1 cellular context compared by ENCODE assay signal in the genomic region with DNA sequence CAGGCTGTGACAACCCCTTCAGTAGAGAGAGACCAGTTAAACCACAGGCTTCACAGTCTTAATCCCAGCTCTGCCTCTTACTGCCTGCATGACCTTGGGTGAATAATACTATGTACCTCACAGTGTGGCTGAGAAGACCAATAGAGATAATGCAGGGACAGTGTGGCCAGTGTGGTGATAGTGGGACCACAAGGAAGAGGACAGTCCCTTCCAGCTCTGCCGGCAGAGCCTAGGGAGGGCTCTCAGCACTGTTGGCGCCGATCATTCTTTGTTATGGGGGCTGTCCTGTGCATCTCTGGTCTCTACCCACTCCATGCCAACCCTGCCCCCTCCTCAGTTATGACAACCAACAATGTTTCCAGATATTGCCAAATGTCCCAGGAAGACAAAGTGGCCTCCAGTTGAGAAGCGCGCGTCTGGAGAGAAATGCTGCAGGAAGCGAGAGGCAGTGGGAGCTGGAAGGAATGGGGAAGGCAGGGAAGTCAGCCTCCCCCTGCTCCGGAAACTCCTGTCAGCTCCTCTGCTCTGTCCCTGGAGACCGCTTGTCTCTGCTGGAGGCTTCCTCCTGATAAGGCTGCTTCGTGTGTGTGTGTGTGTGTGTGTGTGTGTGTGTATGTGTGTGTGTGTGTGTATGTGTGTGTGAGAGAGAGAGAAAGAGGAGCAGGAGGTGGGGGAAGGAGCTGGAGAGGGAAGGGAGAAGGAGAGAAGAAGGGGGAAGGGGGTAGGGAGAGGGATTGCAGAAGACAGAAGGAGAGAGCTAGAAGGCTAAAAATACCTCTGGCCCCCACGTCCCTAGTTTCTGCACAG.
TF ChIP-seq lines count a peak whose summit lies in the region.

No MANE protein-coding gene starts in this region.

TF ChIP-seq in K562, 482 proteins besides CTCF, POLR2A, EP300 and RAD21 (continued from another document and continues in another):
- TF ChIP-seq JUND (IDR thresholded peaks at IDR 0.05; ENCODE audit: borderline replicate concordance, low read depth, low read length) (peak; percentile 56), JUND (tag; IDR thresholded peaks at IDR 0.05; ENCODE audit: borderline replicate concordance, low read depth, low read length) (peak; percentile 24; the same call in 1 of the 3 replicates), NR3C1 (CRISPR knock-in tag; IDR thresholded peaks at IDR 0.05) (no peak), CBX5 (IDR thresholded peaks at IDR 0.05; ENCODE audit: borderline replicate concordance, low read depth) (no peak), JUNB (CRISPR knock-in tag; conservative IDR thresholded peaks at IDR 0.05) (no peak), FUS (optimal IDR thresholded peaks at IDR 0.05; ENCODE audit: low read depth, low read length) (no peak), ZNF23 (CRISPR knock-in tag; IDR thresholded peaks at IDR 0.05) (no peak), CBFB (CRISPR knock-in tag; IDR thresholded peaks at IDR 0.05) (no peak), CBFA2T3 (IDR thresholded peaks at IDR 0.05) (peak; percentile 93), ZNF274 (IDR thresholded peaks at IDR 0.05; ENCODE audit: borderline replicate concordance, low read depth, low read length) (no peak), RAD51 (IDR thresholded peaks at IDR 0.05; ENCODE audit: borderline replicate concordance, low read depth) (0 out of 2 replicates have a peak, but pooled peaks have one; percentile 20), HOXB6 (CRISPR knock-in tag; IDR thresholded peaks at IDR 0.05; ENCODE audit: borderline replicate concordance) (no peak), TCF3 (CRISPR knock-in tag; IDR thresholded peaks at IDR 0.05) (peak; percentile 80), ZNF436 (CRISPR knock-in tag; IDR thresholded peaks at IDR 0.05) (no peak), TRIM28 (IDR thresholded peaks at IDR 0.05) (peak; percentile 84; the same call in 1 of the 2 replicates), COPS2 (conservative IDR thresholded peaks at IDR 0.05) (no peak), ZNF384 (IDR thresholded peaks at IDR 0.05; ENCODE audit: low read depth, low read length) (no peak), NELFE (IDR thresholded peaks at IDR 0.05; ENCODE audit: insufficient read depth, insufficient read length) (no peak), HDGF (IDR thresholded peaks at IDR 0.05) (peak; percentile 77; the same call in 1 of the 2 replicates), EHMT2 (IDR thresholded peaks at IDR 0.05) (peak; percentile 91), HDAC2 (IDR thresholded peaks at IDR 0.05) (peak; percentile 59; the same call in 1 of the 2 replicates), ZNF699 (CRISPR knock-in tag; IDR thresholded peaks at IDR 0.05; ENCODE audit: insufficient replicate concordance) (no peak), ZNF124 (CRISPR knock-in tag; IDR thresholded peaks at IDR 0.05) (no peak), SIRT6 (IDR thresholded peaks at IDR 0.05; ENCODE audit: low read depth, low read length) (no peak), XRCC4 (IDR thresholded peaks at IDR 0.05; ENCODE audit: extremely low read depth, insufficient read depth, insufficient read length) (no peak), ZNF431 (CRISPR knock-in tag; IDR thresholded peaks at IDR 0.05) (no peak), CREB1 (IDR thresholded peaks at IDR 0.05) (no peak), CREB1 (CRISPR knock-in tag; IDR thresholded peaks at IDR 0.05) (peak; percentile 53; the same call in 1 of the 2 replicates), SMARCA4 (IDR thresholded peaks at IDR 0.05) (peak; percentile 97), MXI1 (IDR thresholded peaks at IDR 0.05; ENCODE audit: low read depth, low read length) (no peak), CCNT2 (IDR thresholded peaks at IDR 0.05; ENCODE audit: borderline replicate concordance, extremely low read depth, insufficient read length, low read depth, low read length) (peak; percentile 62), L3MBTL2 (IDR thresholded peaks at IDR 0.05) (no peak), FOXA1 (IDR thresholded peaks at IDR 0.05; ENCODE audit: borderline replicate concordance) (no peak), PHB (CRISPR knock-in tag; IDR thresholded peaks at IDR 0.05) (no peak), KDM2B (CRISPR knock-in tag; IDR thresholded peaks at IDR 0.05) (no peak), TCF7 (IDR thresholded peaks at IDR 0.05; ENCODE audit: borderline replicate concordance) (no peak), ARID1B (IDR thresholded peaks at IDR 0.05) (peak; percentile 98), POU5F1 (IDR thresholded peaks at IDR 0.05; ENCODE audit: borderline replicate concordance, low read depth, low read length, partially characterized antibody) (no peak), SRSF3 (IDR thresholded peaks at IDR 0.05; ENCODE audit: insufficient read depth, low read length) (no peak), MEIS2 (IDR thresholded peaks at IDR 0.05; ENCODE audit: partially characterized antibody) (peak; percentile 80), ZNF707 (CRISPR knock-in tag; conservative IDR thresholded peaks at IDR 0.05) (no peak)
- TF ChIP-seq, protein P1, sequence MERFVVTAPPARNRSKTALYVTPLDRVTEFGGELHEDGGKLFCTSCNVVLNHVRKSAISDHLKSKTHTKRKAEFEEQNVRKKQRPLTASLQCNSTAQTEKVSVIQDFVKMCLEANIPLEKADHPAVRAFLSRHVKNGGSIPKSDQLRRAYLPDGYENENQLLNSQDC (CRISPR knock-in tag; IDR thresholded peaks at IDR 0.05), result no peak
- TF ChIP-seq, protein P2, sequence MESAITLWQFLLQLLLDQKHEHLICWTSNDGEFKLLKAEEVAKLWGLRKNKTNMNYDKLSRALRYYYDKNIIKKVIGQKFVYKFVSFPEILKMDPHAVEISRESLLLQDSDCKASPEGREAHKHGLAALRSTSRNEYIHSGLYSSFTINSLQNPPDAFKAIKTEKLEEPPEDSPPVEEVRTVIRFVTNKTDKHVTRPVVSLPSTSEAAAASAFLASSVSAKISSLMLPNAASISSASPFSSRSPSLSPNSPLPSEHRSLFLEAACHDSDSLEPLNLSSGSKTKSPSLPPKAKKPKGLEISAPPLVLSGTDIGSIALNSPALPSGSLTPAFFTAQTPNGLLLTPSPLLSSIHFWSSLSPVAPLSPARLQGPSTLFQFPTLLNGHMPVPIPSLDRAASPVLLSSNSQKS (CRISPR knock-in tag; IDR thresholded peaks at IDR 0.05), result no peak
- TF ChIP-seq, protein P3, sequence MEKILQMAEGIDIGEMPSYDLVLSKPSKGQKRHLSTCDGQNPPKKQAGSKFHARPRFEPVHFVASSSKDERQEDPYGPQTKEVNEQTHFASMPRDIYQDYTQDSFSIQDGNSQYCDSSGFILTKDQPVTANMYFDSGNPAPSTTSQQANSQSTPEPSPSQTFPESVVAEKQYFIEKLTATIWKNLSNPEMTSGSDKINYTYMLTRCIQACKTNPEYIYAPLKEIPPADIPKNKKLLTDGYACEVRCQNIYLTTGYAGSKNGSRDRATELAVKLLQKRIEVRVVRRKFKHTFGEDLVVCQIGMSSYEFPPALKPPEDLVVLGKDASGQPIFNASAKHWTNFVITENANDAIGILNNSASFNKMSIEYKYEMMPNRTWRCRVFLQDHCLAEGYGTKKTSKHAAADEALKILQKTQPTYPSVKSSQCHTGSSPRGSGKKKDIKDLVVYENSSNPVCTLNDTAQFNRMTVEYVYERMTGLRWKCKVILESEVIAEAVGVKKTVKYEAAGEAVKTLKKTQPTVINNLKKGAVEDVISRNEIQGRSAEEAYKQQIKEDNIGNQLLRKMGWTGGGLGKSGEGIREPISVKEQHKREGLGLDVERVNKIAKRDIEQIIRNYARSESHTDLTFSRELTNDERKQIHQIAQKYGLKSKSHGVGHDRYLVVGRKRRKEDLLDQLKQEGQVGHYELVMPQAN (IDR thresholded peaks at IDR 0.05; ENCODE audit: borderline replicate concordance), result peak; percentile 73; the same call in 1 of the 2 replicates
- TF ChIP-seq, protein P4, sequence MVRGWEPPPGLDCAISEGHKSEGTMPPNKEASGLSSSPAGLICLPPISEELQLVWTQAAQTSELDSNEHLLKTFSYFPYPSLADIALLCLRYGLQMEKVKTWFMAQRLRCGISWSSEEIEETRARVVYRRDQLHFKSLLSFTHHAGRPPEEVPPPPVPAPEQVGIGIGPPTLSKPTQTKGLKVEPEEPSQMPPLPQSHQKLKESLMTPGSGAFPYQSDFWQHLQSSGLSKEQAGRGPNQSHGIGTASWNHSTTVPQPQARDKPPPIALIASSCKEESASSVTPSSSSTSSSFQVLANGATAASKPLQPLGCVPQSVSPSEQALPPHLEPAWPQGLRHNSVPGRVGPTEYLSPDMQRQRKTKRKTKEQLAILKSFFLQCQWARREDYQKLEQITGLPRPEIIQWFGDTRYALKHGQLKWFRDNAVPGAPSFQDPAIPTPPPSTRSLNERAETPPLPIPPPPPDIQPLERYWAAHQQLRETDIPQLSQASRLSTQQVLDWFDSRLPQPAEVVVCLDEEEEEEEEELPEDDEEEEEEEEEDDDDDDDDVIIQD (CRISPR knock-in tag; IDR thresholded peaks at IDR 0.05), result no peak
- TF ChIP-seq, protein P5, sequence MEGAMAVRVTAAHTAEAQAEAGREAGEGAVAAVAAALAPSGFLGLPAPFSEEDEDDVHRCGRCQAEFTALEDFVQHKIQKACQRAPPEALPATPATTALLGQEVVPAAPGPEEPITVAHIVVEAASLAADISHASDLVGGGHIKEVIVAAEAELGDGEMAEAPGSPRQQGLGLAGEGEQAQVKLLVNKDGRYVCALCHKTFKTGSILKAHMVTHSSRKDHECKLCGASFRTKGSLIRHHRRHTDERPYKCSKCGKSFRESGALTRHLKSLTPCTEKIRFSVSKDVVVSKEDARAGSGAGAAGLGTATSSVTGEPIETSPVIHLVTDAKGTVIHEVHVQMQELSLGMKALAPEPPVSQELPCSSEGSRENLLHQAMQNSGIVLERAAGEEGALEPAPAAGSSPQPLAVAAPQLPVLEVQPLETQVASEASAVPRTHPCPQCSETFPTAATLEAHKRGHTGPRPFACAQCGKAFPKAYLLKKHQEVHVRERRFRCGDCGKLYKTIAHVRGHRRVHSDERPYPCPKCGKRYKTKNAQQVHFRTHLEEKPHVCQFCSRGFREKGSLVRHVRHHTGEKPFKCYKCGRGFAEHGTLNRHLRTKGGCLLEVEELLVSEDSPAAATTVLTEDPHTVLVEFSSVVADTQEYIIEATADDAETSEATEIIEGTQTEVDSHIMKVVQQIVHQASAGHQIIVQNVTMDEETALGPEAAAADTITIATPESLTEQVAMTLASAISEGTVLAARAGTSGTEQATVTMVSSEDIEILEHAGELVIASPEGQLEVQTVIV (CRISPR knock-in tag; IDR thresholded peaks at IDR 0.05; ENCODE audit: borderline replicate concordance), result no peak
- TF ChIP-seq, protein P6, sequence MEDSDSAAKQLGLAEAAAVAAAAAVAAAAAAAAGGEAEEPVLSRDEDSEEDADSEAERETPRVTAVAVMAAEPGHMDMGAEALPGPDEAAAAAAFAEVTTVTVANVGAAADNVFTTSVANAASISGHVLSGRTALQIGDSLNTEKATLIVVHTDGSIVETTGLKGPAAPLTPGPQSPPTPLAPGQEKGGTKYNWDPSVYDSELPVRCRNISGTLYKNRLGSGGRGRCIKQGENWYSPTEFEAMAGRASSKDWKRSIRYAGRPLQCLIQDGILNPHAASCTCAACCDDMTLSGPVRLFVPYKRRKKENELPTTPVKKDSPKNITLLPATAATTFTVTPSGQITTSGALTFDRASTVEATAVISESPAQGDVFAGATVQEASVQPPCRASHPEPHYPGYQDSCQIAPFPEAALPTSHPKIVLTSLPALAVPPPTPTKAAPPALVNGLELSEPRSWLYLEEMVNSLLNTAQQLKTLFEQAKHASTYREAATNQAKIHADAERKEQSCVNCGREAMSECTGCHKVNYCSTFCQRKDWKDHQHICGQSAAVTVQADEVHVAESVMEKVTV (CRISPR knock-in tag; IDR thresholded peaks at IDR 0.05), result 0 out of 2 replicates have a peak, but pooled peaks have one; percentile 6
- TF ChIP-seq, protein P7, sequence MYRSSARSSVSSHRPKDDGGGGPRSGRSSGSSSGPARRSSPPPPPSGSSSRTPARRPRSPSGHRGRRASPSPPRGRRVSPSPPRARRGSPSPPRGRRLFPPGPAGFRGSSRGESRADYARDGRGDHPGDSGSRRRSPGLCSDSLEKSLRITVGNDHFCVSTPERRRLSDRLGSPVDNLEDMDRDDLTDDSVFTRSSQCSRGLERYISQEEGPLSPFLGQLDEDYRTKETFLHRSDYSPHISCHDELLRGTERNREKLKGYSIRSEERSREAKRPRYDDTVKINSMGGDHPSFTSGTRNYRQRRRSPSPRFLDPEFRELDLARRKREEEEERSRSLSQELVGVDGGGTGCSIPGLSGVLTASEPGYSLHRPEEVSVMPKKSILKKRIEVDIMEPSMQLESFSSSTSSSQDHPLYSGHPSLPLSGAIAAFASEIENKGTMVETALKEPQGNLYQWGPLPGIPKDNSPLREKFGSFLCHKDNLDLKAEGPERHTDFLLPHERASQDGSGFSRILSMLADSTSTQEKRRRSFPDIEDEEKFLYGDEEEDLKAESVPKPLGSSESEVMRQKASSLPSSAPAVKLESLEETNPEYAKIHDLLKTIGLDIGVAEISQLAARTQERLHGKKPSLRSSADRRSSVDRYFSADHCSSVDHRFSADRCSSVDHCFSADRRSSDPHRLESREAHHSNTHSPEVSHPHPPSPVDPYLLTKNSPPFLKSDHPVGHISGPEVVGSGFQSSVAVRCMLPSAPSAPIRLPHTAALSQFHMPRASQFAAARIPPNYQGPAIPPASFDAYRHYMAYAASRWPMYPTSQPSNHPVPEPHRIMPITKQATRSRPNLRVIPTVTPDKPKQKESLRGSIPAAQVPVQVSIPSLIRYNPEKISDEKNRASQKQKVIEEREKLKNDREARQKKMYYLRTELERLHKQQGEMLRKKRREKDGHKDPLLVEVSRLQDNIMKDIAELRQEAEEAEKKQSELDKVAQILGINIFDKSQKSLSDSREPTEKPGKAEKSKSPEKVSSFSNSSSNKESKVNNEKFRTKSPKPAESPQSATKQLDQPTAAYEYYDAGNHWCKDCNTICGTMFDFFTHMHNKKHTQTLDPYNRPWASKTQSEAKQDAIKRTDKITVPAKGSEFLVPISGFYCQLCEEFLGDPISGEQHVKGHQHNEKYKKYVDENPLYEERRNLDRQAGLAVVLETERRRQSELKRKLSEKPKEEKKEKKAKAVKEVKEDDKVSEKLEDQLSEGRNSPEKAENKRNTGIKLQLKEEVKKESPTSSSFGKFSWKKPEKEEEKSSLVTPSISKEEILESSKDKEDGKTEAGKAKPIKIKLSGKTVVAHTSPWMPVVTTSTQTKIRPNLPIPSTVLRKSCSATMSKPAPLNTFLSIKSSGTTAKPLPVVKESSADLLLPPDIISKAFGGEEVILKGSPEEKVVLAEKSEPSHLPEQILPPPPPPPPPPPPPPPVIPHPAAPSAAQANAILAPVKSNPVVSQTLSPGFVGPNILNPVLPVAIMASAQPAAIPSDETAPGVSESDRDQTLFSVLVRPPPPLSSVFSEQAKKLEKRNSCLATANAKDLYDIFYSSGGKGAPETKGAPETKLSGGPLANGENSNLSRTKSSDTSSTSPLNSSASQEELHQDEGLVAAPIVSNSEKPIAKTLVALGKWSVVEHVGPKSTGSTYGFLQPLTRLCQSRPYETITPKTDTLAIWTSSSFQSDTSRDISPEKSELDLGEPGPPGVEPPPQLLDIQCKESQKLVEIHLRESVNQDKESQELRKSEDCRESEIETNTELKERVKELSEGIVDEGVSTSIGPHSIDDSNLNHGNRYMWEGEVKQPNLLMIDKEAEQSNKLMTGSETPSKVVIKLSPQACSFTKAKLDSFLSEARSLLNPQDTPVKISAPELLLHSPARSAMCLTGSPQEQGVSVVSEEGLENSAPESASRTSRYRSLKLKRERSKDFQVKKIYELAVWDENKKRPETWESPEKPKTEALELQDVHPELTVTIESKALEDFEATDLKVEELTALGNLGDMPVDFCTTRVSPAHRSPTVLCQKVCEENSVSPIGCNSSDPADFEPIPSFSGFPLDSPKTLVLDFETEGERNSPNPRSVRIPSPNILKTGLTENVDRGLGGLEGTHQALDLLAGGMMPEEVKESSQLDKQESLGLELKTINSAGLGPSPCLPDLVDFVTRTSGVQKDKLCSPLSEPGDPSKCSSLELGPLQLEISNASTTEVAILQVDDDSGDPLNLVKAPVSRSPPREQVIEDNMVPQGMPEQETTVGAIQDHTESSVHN (IDR thresholded peaks at IDR 0.05; ENCODE audit: borderline replicate concordance in 1 of 2, low read depth in 1 of 2), result peak in 1 of 2 experiments; percentile 73; a peak in 1 of 4 replicates
